Comparison of ENCODE assay signal across 1 cellular context in the genomic region with DNA sequence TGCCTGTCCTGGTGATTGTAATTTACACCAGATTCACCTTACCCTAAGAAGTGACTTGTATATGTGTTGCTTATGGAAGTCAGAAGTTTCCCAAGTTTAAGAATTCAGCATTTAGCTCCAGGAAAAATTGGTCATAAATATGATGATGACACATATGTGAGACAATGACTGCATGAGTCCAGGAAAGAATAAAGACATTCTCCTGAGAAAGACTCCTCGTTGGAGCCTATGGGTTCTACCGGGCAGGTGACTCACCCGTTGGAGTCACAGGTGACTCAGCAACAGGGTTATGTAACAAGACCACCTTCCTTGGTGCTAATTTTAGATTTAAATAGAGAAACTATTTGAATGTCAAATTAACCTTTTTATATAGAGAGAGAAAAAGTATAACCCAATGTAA.
TF ChIP-seq lines count a peak whose summit lies in the region.

No MANE protein-coding gene starts in this region.

TF ChIP-seq in HepG2, 621 proteins besides CTCF, POLR2A, EP300 and RAD21 (continued from another document):
- TF ChIP-seq FOSL2 (CRISPR knock-in tag; IDR thresholded peaks at IDR 0.05) (peak; percentile 69), MTF2 (CRISPR knock-in tag; IDR thresholded peaks at IDR 0.05; ENCODE audit: borderline replicate concordance) (no peak), CREB1 (IDR thresholded peaks at IDR 0.05) (0 out of 2 replicates have a peak, but pooled peaks have one; percentile 25), CREB1 (CRISPR knock-in tag; IDR thresholded peaks at IDR 0.05) (no peak), HMGA1 (CRISPR knock-in tag; conservative IDR thresholded peaks at IDR 0.05) (no peak), RBM39 (IDR thresholded peaks at IDR 0.05; ENCODE audit: low read depth, low read length, poor library complexity, severe bottlenecking) (no peak)
- TF ChIP-seq, protein P1, sequence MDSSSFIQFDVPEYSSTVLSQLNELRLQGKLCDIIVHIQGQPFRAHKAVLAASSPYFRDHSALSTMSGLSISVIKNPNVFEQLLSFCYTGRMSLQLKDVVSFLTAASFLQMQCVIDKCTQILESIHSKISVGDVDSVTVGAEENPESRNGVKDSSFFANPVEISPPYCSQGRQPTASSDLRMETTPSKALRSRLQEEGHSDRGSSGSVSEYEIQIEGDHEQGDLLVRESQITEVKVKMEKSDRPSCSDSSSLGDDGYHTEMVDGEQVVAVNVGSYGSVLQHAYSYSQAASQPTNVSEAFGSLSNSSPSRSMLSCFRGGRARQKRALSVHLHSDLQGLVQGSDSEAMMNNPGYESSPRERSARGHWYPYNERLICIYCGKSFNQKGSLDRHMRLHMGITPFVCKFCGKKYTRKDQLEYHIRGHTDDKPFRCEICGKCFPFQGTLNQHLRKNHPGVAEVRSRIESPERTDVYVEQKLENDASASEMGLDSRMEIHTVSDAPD (CRISPR knock-in tag; IDR thresholded peaks at IDR 0.05) = no peak
- TF ChIP-seq, protein P2, sequence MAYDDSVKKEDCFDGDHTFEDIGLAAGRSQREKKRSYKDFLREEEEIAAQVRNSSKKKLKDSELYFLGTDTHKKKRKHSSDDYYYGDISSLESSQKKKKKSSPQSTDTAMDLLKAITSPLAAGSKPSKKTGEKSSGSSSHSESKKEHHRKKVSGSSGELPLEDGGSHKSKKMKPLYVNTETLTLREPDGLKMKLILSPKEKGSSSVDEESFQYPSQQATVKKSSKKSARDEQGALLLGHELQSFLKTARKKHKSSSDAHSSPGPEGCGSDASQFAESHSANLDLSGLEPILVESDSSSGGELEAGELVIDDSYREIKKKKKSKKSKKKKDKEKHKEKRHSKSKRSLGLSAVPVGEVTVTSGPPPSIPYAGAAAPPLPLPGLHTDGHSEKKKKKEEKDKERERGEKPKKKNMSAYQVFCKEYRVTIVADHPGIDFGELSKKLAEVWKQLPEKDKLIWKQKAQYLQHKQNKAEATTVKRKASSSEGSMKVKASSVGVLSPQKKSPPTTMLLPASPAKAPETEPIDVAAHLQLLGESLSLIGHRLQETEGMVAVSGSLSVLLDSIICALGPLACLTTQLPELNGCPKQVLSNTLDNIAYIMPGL (CRISPR knock-in tag; IDR thresholded peaks at IDR 0.05; ENCODE audit: borderline replicate concordance in 1 of 2, low read depth in 1 of 2) = no peak
- TF ChIP-seq, protein P3, sequence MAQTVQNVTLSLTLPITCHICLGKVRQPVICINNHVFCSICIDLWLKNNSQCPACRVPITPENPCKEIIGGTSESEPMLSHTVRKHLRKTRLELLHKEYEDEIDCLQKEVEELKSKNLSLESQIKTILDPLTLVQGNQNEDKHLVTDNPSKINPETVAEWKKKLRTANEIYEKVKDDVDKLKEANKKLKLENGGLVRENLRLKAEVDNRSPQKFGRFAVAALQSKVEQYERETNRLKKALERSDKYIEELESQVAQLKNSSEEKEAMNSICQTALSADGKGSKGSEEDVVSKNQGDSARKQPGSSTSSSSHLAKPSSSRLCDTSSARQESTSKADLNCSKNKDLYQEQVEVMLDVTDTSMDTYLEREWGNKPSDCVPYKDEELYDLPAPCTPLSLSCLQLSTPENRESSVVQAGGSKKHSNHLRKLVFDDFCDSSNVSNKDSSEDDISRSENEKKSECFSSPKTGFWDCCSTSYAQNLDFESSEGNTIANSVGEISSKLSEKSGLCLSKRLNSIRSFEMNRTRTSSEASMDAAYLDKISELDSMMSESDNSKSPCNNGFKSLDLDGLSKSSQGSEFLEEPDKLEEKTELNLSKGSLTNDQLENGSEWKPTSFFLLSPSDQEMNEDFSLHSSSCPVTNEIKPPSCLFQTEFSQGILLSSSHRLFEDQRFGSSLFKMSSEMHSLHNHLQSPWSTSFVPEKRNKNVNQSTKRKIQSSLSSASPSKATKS (CRISPR knock-in tag; IDR thresholded peaks at IDR 0.05) = no peak
